Comparison of ENCODE assay signal across 18 cellular contexts in genomic region chr14:70048313-70048654, GRCh38.
"Had no signal": no experiment of that assay in that cellular context is flagged by ENCODE, and none has a peak within 500 bp of the region (broad histone marks: within the 10 kb centered on the region; RNA-seq: fewer than 3 reads in every experiment).

No MANE protein-coding gene starts in this region.

- DNase-seq: KBM-7, NCI-H1092, NCI-H1105 treated with DMSO at 0.1 percent for 48 hours, NCI-H1417 treated with DMSO at 0.1 percent for 48 hours, NCI-H1694 treated with DMSO at 0.1 percent for 48 hours, NCI-H1930, NCI-H2081, NCI-H2107, NCI-H2227 treated with DMSO at 0.1 percent for 48 hours, NCI-H524, NCI-H69, NCI-H774, PC-9, Peyer's patch, SHP77 treated with DMSO at 0.1 percent for 48 hours, SJCRH30 had no signal

- H3K9me3 ChIP-seq: Peyer's patch, SJCRH30 had no signal

- H3K27me3 ChIP-seq: Peyer's patch, SJCRH30 had no signal

- H3K27ac ChIP-seq: PC-9, Peyer's patch, SJCRH30 had no signal

- ATAC-seq: Right ventricle myocardium inferior, SK-N-SH treated with all-trans-retinoic acid at 6 μM for 48 hours had no signal

- H3K36me3 ChIP-seq: Peyer's patch, SJCRH30 had no signal

- H3K4me3 ChIP-seq: PC-9, Peyer's patch, SJCRH30 had no signal

- H3K4me1 ChIP-seq: Peyer's patch, SJCRH30 had no signal

- H3K4me2 ChIP-seq: PC-9 had no signal

- H2AFZ ChIP-seq: PC-9 had no signal
